Comparison of ENCODE assay signal across 28 cellular contexts in the genomic region with DNA sequence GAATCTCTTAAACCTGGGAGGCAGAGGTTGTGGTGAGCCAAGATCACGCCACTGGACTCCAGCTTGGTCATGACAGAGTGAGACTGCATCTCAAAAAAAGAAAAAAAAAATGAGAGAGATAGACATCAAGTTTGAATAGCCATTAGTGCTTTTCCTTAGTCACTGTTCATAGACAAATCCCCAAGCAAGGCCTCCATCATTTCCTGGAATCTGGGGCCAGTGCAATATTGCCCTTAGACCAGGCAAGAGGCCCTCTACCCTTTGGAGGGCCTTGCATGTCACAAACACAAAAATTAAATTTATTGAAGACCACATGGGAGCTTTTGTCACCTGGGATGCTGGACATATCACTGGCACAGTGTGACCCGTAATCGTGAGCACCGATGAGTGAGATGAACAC.
"Had no signal": no experiment of that assay in that cellular context is flagged by ENCODE, and none has a peak within 500 bp of the region (broad histone marks: within the 10 kb centered on the region; RNA-seq: fewer than 3 reads in every experiment).

No MANE protein-coding gene starts in this region.

- H3K27ac ChIP-seq: adrenal gland, body of pancreas, esophagus squamous epithelium, gastroesophageal sphincter had no signal

- H3K4me3 ChIP-seq: adrenal gland, body of pancreas, esophagus squamous epithelium, gastroesophageal sphincter had no signal

- FAIRE-seq: colon had no signal

- DNase-seq: activated CD4-positive, alpha-beta memory T cell treated with anti-CD3 and anti-CD28 coated beads for 36 hours; activated CD4-positive, alpha-beta T cell treated with anti-CD3 and anti-CD28 coated beads for 36 hours; activated CD4-positive, alpha-beta T cell treated with anti-CD3 and anti-CD28 coated beads, Interleukin-2, amount 10 ng/mL, durations not matched to agents 24 days and 14 days; activated CD4-positive, CD25-positive, alpha-beta regulatory T cell; activated CD4-positive, CD25-positive, alpha-beta regulatory T cell treated with anti-CD3 and anti-CD28 coated beads, Interleukin-2, amount 50 U/mL, for 72 hours; activated CD8-positive, alpha-beta memory T cell treated with anti-CD3 and anti-CD28 coated beads, Interleukin-2, amount 10 ng/mL, durations not matched to agents 7 days and 5 days; activated CD8-positive, alpha-beta memory T cell treated with anti-CD3 and anti-CD28 coated beads, Interleukin-2, amount 50 U/mL, for 4 hours; activated CD8-positive, alpha-beta T cell treated with anti-CD3 and anti-CD28 coated beads, Interleukin-2, amount 10 ng/mL, durations not matched to agents 7 days and 5 days; activated effector memory CD4-positive, alpha-beta T cell treated with anti-CD3 and anti-CD28 coated beads, Interleukin-2, amount 50 U/mL, for 16 hours; activated naive CD4-positive, alpha-beta T cell treated with anti-CD3 and anti-CD28 coated beads for 36 hours; activated naive CD8-positive, alpha-beta T cell treated with anti-CD3 and anti-CD28 coated beads for 36 hours; activated naive CD8-positive, alpha-beta T cell treated with anti-CD3 and anti-CD28 coated beads, Interleukin-2, amount 50 U/mL, for 24 hours; activated T-cell treated with anti-CD3 and anti-CD28 coated beads, Interleukin-2, amount 50 U/mL, for 1 hour; activated T-cell treated with anti-CD3 and anti-CD28 coated beads, Interleukin-2, amount 50 U/mL, for 48 hours; adrenal gland; amygdala; aorta; body of pancreas; caudate nucleus; cortex of kidney; dermis blood vessel endothelial cell; effector CD4-positive, alpha-beta T cell; effector memory CD8-positive, alpha-beta T cell; esophagus squamous epithelium; foreskin melanocyte; T-helper 2 cell had no signal

- H3K36me3 ChIP-seq: adrenal gland, esophagus squamous epithelium, gastroesophageal sphincter had no signal

- H3K4me1 ChIP-seq: adrenal gland, body of pancreas had no signal

- ATAC-seq: activated CD4-positive, alpha-beta T cell treated with anti-CD3 and anti-CD28 coated beads for 36 hours; activated CD8-positive, alpha-beta memory T cell treated with anti-CD3 and anti-CD28 coated beads, Interleukin-2, amount 10 ng/mL, durations not matched to agents 7 days and 5 days; activated CD8-positive, alpha-beta T cell treated with anti-CD3 and anti-CD28 coated beads, Interleukin-2, amount 10 ng/mL, durations not matched to agents 7 days and 5 days; activated naive CD8-positive, alpha-beta T cell treated with anti-CD3 and anti-CD28 coated beads, Interleukin-2, amount 50 U/mL, for 24 hours; body of pancreas; effector memory CD8-positive, alpha-beta T cell; gastroesophageal sphincter had no signal

- H3K27me3 ChIP-seq: adrenal gland, body of pancreas, esophagus squamous epithelium, gastroesophageal sphincter had no signal

- H3K9me3 ChIP-seq: adrenal gland, body of pancreas, esophagus squamous epithelium, gastroesophageal sphincter had no signal
